In the genomic region with DNA sequence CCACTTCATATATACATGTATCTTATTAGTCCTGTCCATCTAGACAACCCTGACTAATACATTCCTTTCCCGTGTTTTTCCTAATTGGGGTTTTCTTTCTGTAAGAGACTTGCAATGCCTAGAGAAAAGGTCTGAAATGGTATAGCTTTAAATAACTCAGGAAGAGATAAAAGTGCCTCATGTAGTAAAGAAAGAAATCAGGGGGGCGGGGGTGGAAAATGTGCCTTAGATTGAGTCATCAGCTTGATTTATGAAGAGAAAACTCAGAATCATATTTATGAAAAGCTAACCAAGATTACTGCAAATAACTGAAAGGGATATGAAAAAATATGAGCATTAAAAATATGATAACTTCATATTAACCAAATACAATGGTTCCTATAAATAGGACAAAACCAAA, we compare ENCODE assay signal across 6 cellular contexts.
"Had no signal": no experiment of that assay in that cellular context is flagged by ENCODE, and none has a peak within 500 bp of the region (broad histone marks: within the 10 kb centered on the region; RNA-seq: fewer than 3 reads in every experiment).

No MANE protein-coding gene starts in this region.

- H3K4me2 ChIP-seq: GM23338 had no signal

- H3K4me3 ChIP-seq: GM23338, K562 had no signal

- ATAC-seq: GM23338, K562 had no signal

- H2AFZ ChIP-seq: GM23338 had no signal

- DNase-seq: H9, HCEC 1CT, IMR-90, KG1 had no signal
